Comparison of ENCODE assay signal across 7 cellular contexts in genomic region chr3:134028486-134029255, GRCh38. TPM values are rescaled to one million over a fixed set of nuclear protein-coding genes. Genes with fewer than 3 reads are reported as not detected.
DNase-seq lines count a peak whose midpoint lies in the region; ATAC-seq and TF ChIP-seq lines count a peak whose summit lies in the region.

No MANE protein-coding gene starts in this region.

- no peak for TF ChIP-seq CTCF in Panc1 (IDR thresholded peaks at IDR 0.05)
- TF ChIP-seq CTCF in esophagus squamous epithelium (IDR thresholded peaks at IDR 0.05), result no peak
- no peak for TF ChIP-seq CTCF in tibial artery (IDR thresholded peaks at IDR 0.05)

- in situ Hi-C loops in Panc1 (cut with HindIII; ENCODE audit: low pct_unique_long_range_greater_than_20kb, low sequenced_read_pairs), result no loop called here

- peak overlapping the region in 1 of 2 donors; percentile 58 for H3K9ac ChIP-seq in mucosa of rectum (ENCODE audit: low read depth in 1 of 2, low read length in 2 of 2)

- H3K4me1 ChIP-seq in Panc1 (ENCODE audit: control insufficient read depth, insufficient read depth, low read length) (no peaks in the 10 kb centered on the region), esophagus squamous epithelium (peaks cover 0 to 44% (median 5%) of the 10 kb centered on the region in 3 donors), mucosa of rectum (ENCODE audit: control insufficient read depth in 2 of 2, insufficient read depth in 2 of 2, low read length in 2 of 2) (peaks cover 4 to 6% of the 10 kb centered on the region in 2 donors), tibial artery (peaks cover 0 to 20% (median 16%) of the 10 kb centered on the region in 4 donors)

- intact Hi-C loops in Panc1 (cut with micrococcal nuclease; ENCODE audit: unreplicated experiment), result no loop called here
- intact Hi-C loops in esophagus squamous epithelium (cut with DNase I), result no loop called here
- intact Hi-C loops in tibial artery (cut with DNase I; ENCODE audit: low total_unique reads), result no loop called here

- CTCF ChIA-PET in Panc1 (lab: Charles Lee), result no interaction called here

- H3K9me3 ChIP-seq in Panc1 (ENCODE audit: control insufficient read depth, insufficient read depth, low read depth, low read length) (no peaks in the 10 kb centered on the region), esophagus squamous epithelium (no peaks in the 10 kb centered on the region), mucosa of rectum (ENCODE audit: control insufficient read depth in 2 of 2, low read length in 2 of 2) (no peaks in the 10 kb centered on the region), tibial artery (no peaks in the 10 kb centered on the region)

- H3K27ac ChIP-seq in Panc1 (ENCODE audit: low read length), result no peak overlapping the region
- peak overlapping the region; percentile 48 to 83 (median 56) for H3K27ac ChIP-seq in esophagus squamous epithelium
- peak overlapping the region in 1 of 2 donors; percentile 17 for H3K27ac ChIP-seq in mucosa of rectum (ENCODE audit: low read depth in 2 of 2, low read length in 2 of 2)
- H3K27ac ChIP-seq in tibial artery, result no peak overlapping the region

- H3K27me3 ChIP-seq in Panc1 (ENCODE audit: control insufficient read depth, insufficient read depth, low read length) (peaks cover 6% of the 10 kb centered on the region; the same call in 1 of the 2 replicates), esophagus squamous epithelium (peaks cover 0 to 37% (median 0%) of the 10 kb centered on the region in 4 donors), mucosa of rectum (ENCODE audit: control insufficient read depth in 2 of 2, insufficient read depth in 2 of 2, low read length in 2 of 2) (peaks cover 19 to 21% of the 10 kb centered on the region in 2 donors), tibial artery (peaks cover 0 to 29% of the 10 kb centered on the region in 2 donors)

- H3K4me3 ChIP-seq in Panc1 (ENCODE audit: low read depth in 2 of 2, low read length in 2 of 2), result peak overlapping the region; percentile 52 to 54
- peak overlapping the region; percentile 49 to 76 (median 73) for H3K4me3 ChIP-seq in esophagus squamous epithelium
- H3K4me3 ChIP-seq in mucosa of rectum (ENCODE audit: low read length in 2 of 2), result peak overlapping the region; percentile 52 to 67
- H3K4me3 ChIP-seq in tibial artery, result peak overlapping the region; percentile 49 to 61

- no TSS peak for BruUV-seq in Panc1 (replicated peaks; lab: Mats Ljungman, UMichigan)

- POLR2A ChIA-PET in Panc1 (lab: Charles Lee), result no interaction called here

- no peak for DNase-seq in Panc1 (ENCODE audit: low read depth, low spot score)
- DNase-seq in esophagus squamous epithelium (lab: John Stamatoyannopoulos, UW), result no peak
- no peak for DNase-seq in tibial artery
- no peak for DNase-seq in NCI-H226
- no peak for DNase-seq in NCI-H1092 treated with DMSO at 0.1 percent for 48 hours (lab: John Stamatoyannopoulos, UW)
- DNase-seq in stimulated activated CD4-positive, alpha-beta T cell treated with anti-CD3 and anti-CD28 coated beads, Interleukin-2, amount 100 ng/mL, for 24 hours, result no peak

- no peak for ATAC-seq in Panc1

- no peaks in the 10 kb centered on the region for H3K36me3 ChIP-seq in Panc1 (ENCODE audit: control insufficient read depth, insufficient read depth, low read length)
- no peaks in the 10 kb centered on the region for H3K36me3 ChIP-seq in esophagus squamous epithelium
- no peaks in the 10 kb centered on the region for H3K36me3 ChIP-seq in mucosa of rectum (ENCODE audit: control insufficient read depth in 2 of 2, insufficient read depth in 2 of 2, low read length in 2 of 2)
- H3K36me3 ChIP-seq in tibial artery, result no peaks in the 10 kb centered on the region

- 42 to 56% methylated on average over 6 to 19 of the region's 23 CpGs for WGBS in esophagus squamous epithelium, 2 donors

- no peak for TF ChIP-seq POLR2A in esophagus squamous epithelium (IDR thresholded peaks at IDR 0.05)

RNA-seq across cellular contexts. Expression of gene SLCO2A1, which starts 1.1 kb away (rescaled TPM):
- total RNA-seq in Panc1 (2021; ENCODE audit: unreplicated experiment) (0.62 TPM), esophagus squamous epithelium (10 to 100 TPM in 1 of 4 donors, 1 to 10 TPM in 3; 3.3 to 18.9 (median 6.0) TPM)
- 3.8 TPM for polyA plus RNA-seq in Panc1 (2012; ENCODE audit: insufficient read length)

Comparison
In these comparisons a context has a peak if more than half of its experiments do, and no peak if none do; other contexts are left out.
1. H3K27ac ChIP-seq: peak in esophagus squamous epithelium (4 of 4); none in Panc1 (single experiment) and tibial artery (0 of 2).
2. Peak in every context shown above with its lines, with median percentiles within 50 percentile points of each other: H3K4me3 ChIP-seq.